ENCODE assay signal across 1 cellular context in genomic region chr3:21894459-21895083, GRCh38.
TF ChIP-seq lines count a peak whose summit lies in the region.

No MANE protein-coding gene starts in this region.

TF ChIP-seq in SK-N-SH treated with all-trans-retinoic acid at 6 μM for 48 hours, 23 proteins besides CTCF, POLR2A, EP300 and RAD21 (continued from another document):
- no peak for TF ChIP-seq ARNTL (CRISPR knock-in tag; IDR thresholded peaks at IDR 0.05; ENCODE audit: borderline replicate concordance, low read depth)
